20 cellular contexts compared by ENCODE assay signal in genomic region chr15:80783275-80783674, GRCh38. TPM values are rescaled to one million over a fixed set of nuclear protein-coding genes. Genes with fewer than 3 reads are reported as not detected.
"Had no signal": no experiment of that assay in that cellular context is flagged by ENCODE, and none has a peak within 500 bp of the region (broad histone marks: within the 10 kb centered on the region; RNA-seq: fewer than 3 reads in every experiment).

No MANE protein-coding gene starts in this region.

- ATAC-seq: foreskin keratinocyte, left ventricle myocardium superior, natural killer cell had no signal

- H3K9me3 Mint-ChIP-seq: activated naive CD4-positive, alpha-beta T cell treated with anti-CD3 and anti-CD28 coated beads, Interleukin-2, amount 50 U/mL, for 72 hours; memory B cell; natural killer cell had no signal

- H3K27ac ChIP-seq: esophagus muscularis mucosa, foreskin keratinocyte, neutrophil, stomach, testis, upper lobe of left lung had no signal

- H3K36me3 ChIP-seq: esophagus muscularis mucosa, neutrophil, stomach, upper lobe of left lung had no signal

- DNase-seq: activated CD4-positive, alpha-beta T cell treated with anti-CD3 and anti-CD28 coated beads, Interleukin-2, amount 50 U/mL, for 48 hours; activated effector memory CD4-positive, alpha-beta T cell treated with Interleukin-2 at 50 U/mL for 16 hours; central memory CD4-positive, alpha-beta T cell; cortex of kidney; effector CD4-positive, alpha-beta T cell; foreskin keratinocyte; left ventricle myocardium superior; natural killer cell; posterior cingulate gyrus; retina; stimulated activated CD4-positive, alpha-beta T cell treated with anti-CD3 and anti-CD28 coated beads, Interleukin-12 subunit alpha, Interleukin-12 subunit beta, amount 100 ng/mL, for 4 hours; stimulated activated CD4-positive, alpha-beta T cell treated with anti-CD3 and anti-CD28 coated beads, Interleukin-2, amount 100 ng/mL, for 24 hours; stomach; testis; upper lobe of left lung had no signal

- H3K27ac Mint-ChIP-seq: activated naive CD4-positive, alpha-beta T cell treated with anti-CD3 and anti-CD28 coated beads, Interleukin-2, amount 50 U/mL, for 72 hours; brain; memory B cell; natural killer cell had no signal

- H3K4me3 Mint-ChIP-seq: brain, memory B cell, natural killer cell had no signal

- H3K27me3 ChIP-seq: testis had no signal

- H3K4me3 ChIP-seq: esophagus muscularis mucosa, stomach, testis, upper lobe of left lung had no signal

- H3K4me1 ChIP-seq: testis had no signal

- H3K36me3 Mint-ChIP-seq: activated naive CD4-positive, alpha-beta T cell treated with anti-CD3 and anti-CD28 coated beads, Interleukin-2, amount 50 U/mL, for 72 hours; brain; memory B cell; natural killer cell had no signal

- H3K9me3 ChIP-seq: esophagus muscularis mucosa, neutrophil, stomach, testis, upper lobe of left lung had no signal

RNA-seq across cellular contexts. Expression of gene CEMIP, which starts 4.1 kb away (rescaled TPM):
- total RNA-seq: activated naive CD4-positive, alpha-beta T cell treated with anti-CD3 and anti-CD28 coated beads, Interleukin-2, amount 50 U/mL, for 72 hours; left ventricle myocardium superior had no signal
